13 cellular contexts compared by ENCODE assay signal in the genomic region with DNA sequence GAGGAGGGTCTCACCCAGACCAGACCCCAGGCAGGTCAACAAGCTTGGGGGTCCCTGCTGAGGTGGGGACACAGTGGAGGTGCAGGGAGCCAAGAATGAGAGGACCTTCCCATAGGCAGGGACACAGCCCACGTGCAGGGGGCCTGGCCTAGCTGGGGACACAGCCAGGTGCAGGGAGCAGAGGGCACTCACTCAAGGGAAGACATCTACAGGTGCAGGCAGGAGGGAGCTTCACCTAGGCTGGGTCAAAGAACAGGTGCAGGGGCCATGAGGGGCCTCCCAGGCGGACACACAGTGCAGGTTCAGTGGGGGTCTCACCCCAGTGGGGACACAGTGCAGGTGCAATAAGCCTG. TPM values are rescaled to one million over a fixed set of nuclear protein-coding genes. Genes with fewer than 3 reads are reported as not detected.
DNase-seq lines count a peak whose midpoint lies in the region; ATAC-seq, FAIRE-seq and TF ChIP-seq lines count a peak whose summit lies in the region.
"Not testable (repeated sequence)": the region's sequence is repeated elsewhere in the genome, so short reads cannot be mapped to it uniquely, and the experiment has no call there.
"Had no signal": no experiment of that assay in that cellular context is flagged by ENCODE, and none has a peak within 500 bp of the region (broad histone marks: within the 10 kb centered on the region; RNA-seq: fewer than 3 reads in every experiment).

No MANE protein-coding gene starts in this region.

- 11 to 42% methylated on average over 1 of the region's 2 CpGs for WGBS in pancreas, 2 donors

- not testable (repeated sequence) for H3K9me3 ChIP-seq in Peyer's patch; kidney (ENCODE audit: control insufficient read depth in 1 of 2, low read length in 2 of 2); pancreas

- H3K27me3 Mint-ChIP-seq in activated CD4-positive, alpha-beta memory T cell treated with anti-CD3 and anti-CD28 coated beads, Interleukin-2, amount 10 ng/mL, durations not matched to agents 7 days and 5 days; activated T-cell treated with anti-CD3 and anti-CD28 coated beads, Interleukin-2, amount 50 U/mL, for 24 hours: not testable (repeated sequence)

- H3K4me3 Mint-ChIP-seq in activated CD4-positive, alpha-beta memory T cell treated with anti-CD3 and anti-CD28 coated beads, Interleukin-2, amount 10 ng/mL, durations not matched to agents 7 days and 5 days; activated T-cell treated with anti-CD3 and anti-CD28 coated beads, Interleukin-2, amount 50 U/mL, for 24 hours: not testable (repeated sequence)

- not testable (repeated sequence) for H3K36me3 ChIP-seq in Peyer's patch; bronchial epithelial cell (ENCODE audit: control insufficient read depth, insufficient read depth, low read length); kidney (ENCODE audit: control insufficient read depth in 1 of 2, insufficient read depth in 2 of 2, low read length in 2 of 2); pancreas

- not testable (repeated sequence) for H3K4me1 Mint-ChIP-seq in activated CD4-positive, alpha-beta memory T cell treated with anti-CD3 and anti-CD28 coated beads, Interleukin-2, amount 10 ng/mL, durations not matched to agents 7 days and 5 days
- H3K4me1 Mint-ChIP-seq in activated T-cell treated with anti-CD3 and anti-CD28 coated beads, Interleukin-2, amount 50 U/mL, for 24 hours (ENCODE audit: low read depth) = peaks cover 11% of the 10 kb centered on the region

- not testable (repeated sequence) for H3K27ac ChIP-seq in Peyer's patch; kidney (ENCODE audit: low read depth in 2 of 2, low read length in 2 of 2); pancreas

- peak in 3 of 4 donors; percentile 32 to 63 (median 54) for ATAC-seq in pancreas

- peak in 1 of 2 donors; percentile 10 for TF ChIP-seq POLR2A in Peyer's patch (IDR thresholded peaks at IDR 0.05)

- POLR2A ChIA-PET in activated CD4-positive, alpha-beta memory T cell treated with anti-CD3 and anti-CD28 coated beads, Interleukin-2, amount 10 ng/mL, durations not matched to agents 7 days and 5 days (lab: Charles Lee) = not testable (repeated sequence)

- H3K4me3 ChIP-seq in Peyer's patch; bronchial epithelial cell (ENCODE audit: low read depth, low read length); kidney (ENCODE audit: low read length in 2 of 2); pancreas: not testable (repeated sequence)

- H3K27ac Mint-ChIP-seq in activated CD4-positive, alpha-beta memory T cell treated with anti-CD3 and anti-CD28 coated beads, Interleukin-2, amount 10 ng/mL, durations not matched to agents 7 days and 5 days; activated T-cell treated with anti-CD3 and anti-CD28 coated beads, Interleukin-2, amount 50 U/mL, for 24 hours: not testable (repeated sequence)

- not testable (repeated sequence) for TF ChIP-seq CTCF in Peyer's patch (IDR thresholded peaks at IDR 0.05); bronchial epithelial cell (IDR thresholded peaks at IDR 0.05; ENCODE audit: insufficient read depth, low read length, severe bottlenecking); kidney (IDR thresholded peaks at IDR 0.05; ENCODE audit: borderline replicate concordance, extremely low read depth, insufficient read depth); pancreas (IDR thresholded peaks at IDR 0.05)

- H3K9me3 Mint-ChIP-seq in activated CD4-positive, alpha-beta memory T cell treated with anti-CD3 and anti-CD28 coated beads, Interleukin-2, amount 10 ng/mL, durations not matched to agents 7 days and 5 days; activated T-cell treated with anti-CD3 and anti-CD28 coated beads, Interleukin-2, amount 50 U/mL, for 24 hours: not testable (repeated sequence)

- CTCF ChIA-PET in activated CD4-positive, alpha-beta memory T cell treated with anti-CD3 and anti-CD28 coated beads, Interleukin-2, amount 10 ng/mL, durations not matched to agents 7 days and 5 days (lab: Charles Lee) = not testable (repeated sequence)

- intact Hi-C loops in kidney (cut with DNase I); pancreas (cut with DNase I): not testable (repeated sequence)

- FAIRE-seq in bronchial epithelial cell (lab: Jason Lieb, UNC) = peak; percentile 98
- FAIRE-seq in kidney (lab: Jason Lieb, UNC); pancreas (lab: Jason Lieb, UNC): not testable (repeated sequence)

- H3K36me3 Mint-ChIP-seq in activated CD4-positive, alpha-beta memory T cell treated with anti-CD3 and anti-CD28 coated beads, Interleukin-2, amount 10 ng/mL, durations not matched to agents 7 days and 5 days (ENCODE audit: low read depth); activated T-cell treated with anti-CD3 and anti-CD28 coated beads, Interleukin-2, amount 50 U/mL, for 24 hours (ENCODE audit: low read depth): not testable (repeated sequence)

- not testable (repeated sequence) for H3K9ac ChIP-seq in kidney (ENCODE audit: low read length in 2 of 2)

- H3K27me3 ChIP-seq in Peyer's patch; bronchial epithelial cell (ENCODE audit: control insufficient read depth, insufficient read depth, low read length); pancreas: not testable (repeated sequence)

- H3K4me1 ChIP-seq in Peyer's patch = peaks cover 0 to 10% (median 0%) of the 10 kb centered on the region in 4 donors
- not testable (repeated sequence) for H3K4me1 ChIP-seq in kidney (ENCODE audit: control insufficient read depth in 1 of 2, insufficient read depth in 1 of 2, low read depth in 1 of 2, low read length in 2 of 2); pancreas

- DNase-seq in Peyer's patch = peak in 2 of 3 donors; percentile 44 to 73
- DNase-seq in activated CD4-positive, alpha-beta memory T cell treated with anti-CD3 and anti-CD28 coated beads, Interleukin-2, amount 10 ng/mL, durations not matched to agents 7 days and 5 days = peak; percentile 14
- peak; percentile 25 for DNase-seq in activated T-cell treated with anti-CD3 and anti-CD28 coated beads, Interleukin-2, amount 50 U/mL, for 24 hours
- not testable (repeated sequence) for DNase-seq in bronchial epithelial cell (ENCODE audit: low read depth)
- DNase-seq in kidney = peak; percentile 47
- peak in 5 of 6 donors; percentile 20 to 80 (median 65) for DNase-seq in pancreas
- peak; percentile 19 for DNase-seq in ureter (ENCODE audit: low spot score)

RNA-seq across cellular contexts. Expression of a gene that starts 0.6 kb away (rescaled TPM):
- total RNA-seq in Peyer's patch (1 to 10 TPM in 1 of 4 donors, not detected in 3; 9.2 TPM), bronchial epithelial cell (not detected in 2 replicates), kidney (not detected), pancreas (100 to 1,000 TPM in 4 of 6 donors, 10 to 100 TPM in 2; 46.6 to 163 (median 104) TPM), ureter (not detected)
- not detected for total RNA-seq in activated CD4-positive, alpha-beta memory T cell treated with anti-CD3 and anti-CD28 coated beads, Interleukin-2, amount 10 ng/mL, durations not matched to agents 7 days and 5 days
- polyA plus RNA-seq in kidney (ENCODE audit: insufficient read depth, low read depth, low replicate concordance) (not detected), pancreas (100 to 1,000 TPM; 284 to 744 TPM)
- total RNA-seq: A673; CD4-positive, alpha-beta memory T cell; GM23338; HT-29 had no signal
- polyA plus RNA-seq: AG04450; CD14-positive monocyte; CD4-positive, alpha-beta memory T cell; GM23338 had no signal

RNA-seq across cellular contexts. Expression of a gene that starts 8.4 kb away (rescaled TPM):
- total RNA-seq in Peyer's patch (1 to 10 TPM in 3 of 4 donors, not detected in 1; 1.9 to 9.6 (median 2.5) TPM), bronchial epithelial cell (not detected in 2 replicates), kidney (not detected), pancreas (100 to 1,000 TPM in 4 of 6 donors, 10 to 100 TPM in 2; 54.2 to 240 (median 132) TPM), ureter (not detected)
- not detected for total RNA-seq in activated CD4-positive, alpha-beta memory T cell treated with anti-CD3 and anti-CD28 coated beads, Interleukin-2, amount 10 ng/mL, durations not matched to agents 7 days and 5 days
- polyA plus RNA-seq in kidney (ENCODE audit: insufficient read depth, low read depth, low replicate concordance) (not detected), pancreas (100 to 1,000 TPM; 158 to 217 TPM)
- total RNA-seq: A673; CD4-positive, alpha-beta memory T cell; GM23338; HT-29 had no signal
- polyA plus RNA-seq: AG04450; CD14-positive monocyte; CD4-positive, alpha-beta memory T cell; GM23338 had no signal

Comparison
In these comparisons a context has a peak if more than half of its experiments do, and no peak if none do; other contexts are left out.
1. RNA of a gene that starts 0.6 kb away (total RNA-seq): 46.6 to 163 TPM in pancreas; 9.2 TPM in Peyer's patch, not detected in activated CD4-positive, alpha-beta memory T cell treated with anti-CD3 and anti-CD28 coated beads, Interleukin-2, amount 10 ng/mL, durations not matched to agents 7 days and 5 days, not detected in bronchial epithelial cell, not detected in kidney (single experiment) and not detected in ureter (single experiment); every median in the first group is over 4 times any median in the second.
2. RNA of a gene that starts 8.4 kb away (total RNA-seq): 54.2 to 240 TPM in pancreas; 1.9 to 9.6 TPM in Peyer's patch, not detected in kidney (single experiment), not detected in activated CD4-positive, alpha-beta memory T cell treated with anti-CD3 and anti-CD28 coated beads, Interleukin-2, amount 10 ng/mL, durations not matched to agents 7 days and 5 days, not detected in bronchial epithelial cell and not detected in ureter (single experiment); every median in the first group is over 4 times any median in the second.